ENCODE assay signal across 23 cellular contexts in genomic region chr1:21355956-21356355, GRCh38.
DNase-seq lines count a peak whose midpoint lies in the region; ATAC-seq, FAIRE-seq and TF ChIP-seq lines count a peak whose summit lies in the region.
"Had no signal": no experiment of that assay in that cellular context is flagged by ENCODE, and none has a peak within 500 bp of the region (broad histone marks: within the 10 kb centered on the region; RNA-seq: fewer than 3 reads in every experiment).

No MANE protein-coding gene starts in this region.

- no peaks in the 10 kb centered on the region for H3K79me2 ChIP-seq in PC-9 (ENCODE audit: low read depth)

- POLR2A ChIA-PET in PC-9 (lab: Charles Lee; ENCODE audit: unreplicated experiment), result no interaction called here

- no peak for FAIRE-seq in bronchial epithelial cell (lab: Jason Lieb, UNC)
- FAIRE-seq: endometrium, H54 had no signal

- intact Hi-C loops in PC-9 (cut with micrococcal nuclease; ENCODE audit: unreplicated experiment), result no loop called here

- H3K4me1 ChIP-seq in PC-9 (replicated peaks; ENCODE audit: insufficient read depth) (no peaks in the 10 kb centered on the region), upper lobe of left lung (no peaks in the 10 kb centered on the region)
- H3K4me1 ChIP-seq: prostate gland, upper lobe of right lung had no signal

- H3K9me2 ChIP-seq in PC-9 (ENCODE audit: insufficient read depth), result no peaks in the 10 kb centered on the region

- H3K4me2 ChIP-seq in PC-9, result no peak overlapping the region

- WGBS in upper lobe of left lung, 2 donors, result 76% methylated on average over 6 of the region's 6 CpGs

- H3K9me3 ChIP-seq in PC-9 (ENCODE audit: insufficient read depth, low read depth), result no peaks in the 10 kb centered on the region
- no peaks in the 10 kb centered on the region for H3K9me3 ChIP-seq in upper lobe of left lung
- H3K9me3 ChIP-seq: prostate gland, upper lobe of right lung had no signal

- no peaks in the 10 kb centered on the region for H4K20me1 ChIP-seq in PC-9 (ENCODE audit: insufficient read depth)

- H3K27me3 ChIP-seq in PC-9 (ENCODE audit: insufficient read depth, low read depth), result no peaks in the 10 kb centered on the region
- no peaks in the 10 kb centered on the region for H3K27me3 ChIP-seq in bronchial epithelial cell (ENCODE audit: control insufficient read depth, insufficient read depth, low read length)
- H3K27me3 ChIP-seq in upper lobe of left lung, result no peaks in the 10 kb centered on the region
- H3K27me3 ChIP-seq: upper lobe of right lung had no signal

- TF ChIP-seq POLR2A in upper lobe of left lung (IDR thresholded peaks at IDR 0.05), result no peak

- ATAC-seq in upper lobe of left lung (ENCODE audit: low FRiP score in 2 of 2) (peak; percentile 12 to 53), HG03565 (IDR thresholded peaks at IDR 0.05; ENCODE audit: unreplicated experiment) (no peak)
- ATAC-seq: left lobe of liver, upper lobe of right lung had no signal

- H3K27ac ChIP-seq in PC-9 (no peak overlapping the region), upper lobe of left lung (no peak overlapping the region)
- H3K27ac ChIP-seq: coronary artery, prostate gland, upper lobe of right lung had no signal

- H3K36me3 ChIP-seq in PC-9 (ENCODE audit: low read depth) (no peaks in the 10 kb centered on the region), bronchial epithelial cell (ENCODE audit: control insufficient read depth, insufficient read depth, low read length) (no peaks in the 10 kb centered on the region), upper lobe of left lung (no peaks in the 10 kb centered on the region)
- H3K36me3 ChIP-seq: prostate gland, upper lobe of right lung had no signal

- no peak overlapping the region for H2AFZ ChIP-seq in PC-9

- TF ChIP-seq EP300 in upper lobe of left lung (IDR thresholded peaks at IDR 0.05), result no peak

- H3K4me3 ChIP-seq in PC-9, result no peak overlapping the region
- no peak overlapping the region for H3K4me3 ChIP-seq in bronchial epithelial cell (ENCODE audit: low read depth, low read length)
- H3K4me3 ChIP-seq in upper lobe of left lung, result no peak overlapping the region
- H3K4me3 ChIP-seq: coronary artery, prostate gland, upper lobe of right lung had no signal

- no peaks in the 10 kb centered on the region for H3F3A ChIP-seq in PC-9 (ENCODE audit: insufficient read depth, low read depth)

- CTCF ChIA-PET in PC-9 (lab: Charles Lee), result no interaction called here

- TF ChIP-seq CTCF in PC-9 (conservative IDR thresholded peaks at IDR 0.05) (no peak), bronchial epithelial cell (IDR thresholded peaks at IDR 0.05; ENCODE audit: insufficient read depth, low read length, severe bottlenecking) (no peak), upper lobe of left lung (IDR thresholded peaks at IDR 0.05) (no peak)

- DNase-seq in stimulated activated CD4-positive, alpha-beta T cell treated with anti-CD3 and anti-CD28 coated beads, Interleukin-15, amount 100 ng/mL, for 24 hours, result peak; percentile 33
- no peak for DNase-seq in stimulated activated CD4-positive, alpha-beta T cell treated with anti-CD3 and anti-CD28 coated beads, Interleukin-12 subunit alpha, Interleukin-12 subunit beta, amount 100 ng/mL, for 4 hours
- DNase-seq in PC-9, result peak; percentile 36 to 37
- DNase-seq in bronchial epithelial cell (ENCODE audit: low read depth), result peak; percentile 78
- DNase-seq in upper lobe of left lung, result no peak
- no peak for DNase-seq in NCI-H1105 treated with DMSO at 0.1 percent for 48 hours (lab: John Stamatoyannopoulos, UW)
- DNase-seq in stimulated activated naive CD4-positive, alpha-beta T cell treated with Interleukin-2 at 50 U/mL for 16 hours (lab: John Stamatoyannopoulos, UW), result no peak
- DNase-seq: activated naive CD4-positive, alpha-beta T cell treated with Interleukin-2 at 50 U/mL for 16 hours; CD4-positive, alpha-beta T cell; DMS79; head of caudate nucleus; NCI-H1105; NCI-H2107; NCI-H510A treated with DMSO at 0.1 percent for 48 hours; stimulated activated CD4-positive, alpha-beta T cell treated with anti-CD3 and anti-CD28 coated beads, Interleukin-2, amount 100 ng/mL, for 24 hours; T1000; upper lobe of right lung had no signal

- no TSS peak for BruUV-seq in PC-9 (replicated peaks; lab: Mats Ljungman, UMichigan)

Comparison
In these comparisons a context has a peak if more than half of its experiments do, and no peak if none do; other contexts are left out.
1. DNase-seq: peak in stimulated activated CD4-positive, alpha-beta T cell treated with anti-CD3 and anti-CD28 coated beads, Interleukin-15, amount 100 ng/mL, for 24 hours (single experiment), PC-9 (2 of 2) and bronchial epithelial cell (single experiment); none in stimulated activated CD4-positive, alpha-beta T cell treated with anti-CD3 and anti-CD28 coated beads, Interleukin-12 subunit alpha, Interleukin-12 subunit beta, amount 100 ng/mL, for 4 hours (single experiment), upper lobe of left lung (0 of 2), NCI-H1105 treated with DMSO at 0.1 percent for 48 hours (single experiment) and stimulated activated naive CD4-positive, alpha-beta T cell treated with Interleukin-2 at 50 U/mL for 16 hours (single experiment).